Comparison of ENCODE assay signal across 14 cellular contexts in the genomic region with DNA sequence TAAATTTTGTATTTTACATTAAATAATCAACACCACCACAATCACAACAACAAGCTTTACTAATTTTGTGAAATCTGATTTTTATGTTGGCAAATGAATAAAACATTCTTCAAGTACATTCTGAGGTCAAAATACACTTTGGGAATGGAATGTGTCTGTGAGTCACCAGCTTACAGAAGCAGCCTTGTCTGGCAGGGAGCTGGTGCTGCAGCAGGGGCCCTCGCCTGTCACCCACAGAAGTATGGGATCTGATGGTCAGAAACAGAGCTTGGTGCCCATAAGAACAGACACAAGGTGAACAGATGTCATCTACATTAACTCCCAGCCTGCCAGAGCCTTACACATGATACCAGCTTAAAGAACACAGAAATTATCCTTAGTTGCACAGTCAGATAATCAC.
A peak's percentile ranks its signal among the peaks of the same experiment; 100 is the strongest.
DNase-seq lines count a peak whose midpoint lies in the region; ATAC-seq and TF ChIP-seq lines count a peak whose summit lies in the region.
"Had no signal": no experiment of that assay in that cellular context is flagged by ENCODE, and none has a peak within 500 bp of the region (broad histone marks: within the 10 kb centered on the region; RNA-seq: fewer than 3 reads in every experiment).

No MANE protein-coding gene starts in this region.

- H3K36me3 ChIP-seq in upper lobe of right lung = no peaks in the 10 kb centered on the region
- H3K36me3 ChIP-seq: spleen had no signal

- H3K27me3 Mint-ChIP-seq in activated CD8-positive, alpha-beta T cell treated with anti-CD3 and anti-CD28 coated beads for 36 hours = peaks cover 5% of the 10 kb centered on the region

- H3K4me3 ChIP-seq in astrocyte of the cerebellum (ENCODE audit: low read depth, low read length) (no peak overlapping the region), upper lobe of right lung (no peak overlapping the region)
- H3K4me3 ChIP-seq: dorsolateral prefrontal cortex, SK-N-MC, spleen had no signal

- H3K4me1 Mint-ChIP-seq in activated CD8-positive, alpha-beta T cell treated with anti-CD3 and anti-CD28 coated beads for 36 hours (ENCODE audit: low read depth) = no peaks in the 10 kb centered on the region

- in situ Hi-C loops in astrocyte of the cerebellum (cut with HindIII; ENCODE audit: low sequenced_read_pairs) = no loop called here

- ATAC-seq in left ventricle myocardium superior (peak; percentile 90), upper lobe of right lung (peak; percentile 72)
- no peak for ATAC-seq in activated CD8-positive, alpha-beta T cell treated with anti-CD3 and anti-CD28 coated beads for 36 hours
- ATAC-seq: naive thymus-derived CD4-positive, alpha-beta T cell had no signal

- H3K27ac Mint-ChIP-seq in activated CD8-positive, alpha-beta T cell treated with anti-CD3 and anti-CD28 coated beads for 36 hours = no peak overlapping the region
- H3K27ac Mint-ChIP-seq: naive thymus-derived CD4-positive, alpha-beta T cell had no signal

- peak; percentile 13 for DNase-seq in NCI-H2171 treated with DMSO at 0.1 percent for 48 hours (lab: John Stamatoyannopoulos, UW)
- no peak for DNase-seq in NCI-H2171 (lab: John Stamatoyannopoulos, UW)
- DNase-seq in astrocyte of the cerebellum (ENCODE audit: low read depth) = peak; percentile 82
- peak; percentile 56 for DNase-seq in left ventricle myocardium superior
- no peak for DNase-seq in upper lobe of right lung
- no peak for DNase-seq in activated CD8-positive, alpha-beta T cell treated with anti-CD3 and anti-CD28 coated beads for 36 hours
- no peak for DNase-seq in NCI-H748 (lab: John Stamatoyannopoulos, UW; ENCODE audit: unreplicated experiment)
- no peak for DNase-seq in activated naive CD4-positive, alpha-beta T cell treated with Interleukin-2 at 50 U/mL for 16 hours
- DNase-seq: activated CD4-positive, alpha-beta T cell treated with anti-CD3 and anti-CD28 coated beads for 48 hours; dorsolateral prefrontal cortex; KBM-7; naive thymus-derived CD4-positive, alpha-beta T cell; spleen had no signal

- no peaks in the 10 kb centered on the region for H3K27me3 ChIP-seq in upper lobe of right lung
- H3K27me3 ChIP-seq: dorsolateral prefrontal cortex had no signal

- H3K4me1 ChIP-seq in upper lobe of right lung = no peaks in the 10 kb centered on the region
- H3K4me1 ChIP-seq: spleen had no signal

- POLR2A ChIA-PET in activated CD8-positive, alpha-beta T cell treated with anti-CD3 and anti-CD28 coated beads for 36 hours (lab: Charles Lee) = no interaction called here

- H3K9me3 ChIP-seq in upper lobe of right lung = no peaks in the 10 kb centered on the region
- H3K9me3 ChIP-seq: spleen had no signal

- CTCF ChIA-PET in activated CD8-positive, alpha-beta T cell treated with anti-CD3 and anti-CD28 coated beads for 36 hours (lab: Charles Lee) = no interaction called here

- H3K36me3 Mint-ChIP-seq in activated CD8-positive, alpha-beta T cell treated with anti-CD3 and anti-CD28 coated beads for 36 hours (ENCODE audit: low read depth) = no peaks in the 10 kb centered on the region
- H3K36me3 Mint-ChIP-seq: naive thymus-derived CD4-positive, alpha-beta T cell had no signal

- intact Hi-C loops in left ventricle myocardium superior (cut with micrococcal nuclease) = no loop called here
- intact Hi-C loops in upper lobe of right lung (cut with DNase I) = no loop called here
- intact Hi-C loops in activated CD8-positive, alpha-beta T cell treated with anti-CD3 and anti-CD28 coated beads for 36 hours (cut with micrococcal nuclease) = no loop called here

- no peaks in the 10 kb centered on the region for H3K9me3 Mint-ChIP-seq in activated CD8-positive, alpha-beta T cell treated with anti-CD3 and anti-CD28 coated beads for 36 hours

- H3K27ac ChIP-seq in upper lobe of right lung = no peak overlapping the region
- H3K27ac ChIP-seq: dorsolateral prefrontal cortex, SK-N-MC, spleen had no signal

- TF ChIP-seq CTCF in astrocyte of the cerebellum (IDR thresholded peaks at IDR 0.05; ENCODE audit: low read depth, low read length, missing control alignments) (no peak), upper lobe of right lung (IDR thresholded peaks at IDR 0.05) (no peak)
- TF ChIP-seq CTCF in activated CD8-positive, alpha-beta T cell treated with anti-CD3 and anti-CD28 coated beads for 36 hours (IDR thresholded peaks at IDR 0.05) = no peak

- no peak overlapping the region for H3K4me3 Mint-ChIP-seq in activated CD8-positive, alpha-beta T cell treated with anti-CD3 and anti-CD28 coated beads for 36 hours
- H3K4me3 Mint-ChIP-seq: naive thymus-derived CD4-positive, alpha-beta T cell had no signal

Comparison
In these comparisons a context has a peak if more than half of its experiments do, and no peak if none do; other contexts are left out.
1. DNase-seq: peak in NCI-H2171 treated with DMSO at 0.1 percent for 48 hours (single experiment), astrocyte of the cerebellum (single experiment) and left ventricle myocardium superior (single experiment); none in NCI-H2171 (single experiment), upper lobe of right lung (single experiment), activated CD8-positive, alpha-beta T cell treated with anti-CD3 and anti-CD28 coated beads for 36 hours (single experiment), NCI-H748 (single experiment) and activated naive CD4-positive, alpha-beta T cell treated with Interleukin-2 at 50 U/mL for 16 hours (single experiment).